ENCODE assay signal across 8 cellular contexts in genomic region chr1:150161747-150162581, GRCh38. TPM values are rescaled to one million over a fixed set of nuclear protein-coding genes. Genes with fewer than 3 reads are reported as not detected.
DNase-seq lines count a peak whose midpoint lies in the region; ATAC-seq, FAIRE-seq and TF ChIP-seq lines count a peak whose summit lies in the region.

No MANE protein-coding gene starts in this region.

- TF ChIP-seq CTCF in AG09309 (IDR thresholded peaks at IDR 0.05; ENCODE audit: control insufficient read depth, insufficient read depth, low read depth, low read length, missing control alignments), result no peak
- TF ChIP-seq CTCF in upper lobe of left lung (IDR thresholded peaks at IDR 0.05), result no peak

- no peak for TF ChIP-seq EP300 in upper lobe of left lung (IDR thresholded peaks at IDR 0.05)

- H3K27ac Mint-ChIP-seq in activated naive CD8-positive, alpha-beta T cell treated with anti-CD3 and anti-CD28 coated beads for 36 hours, result peak overlapping the region; percentile 40

- H3K4me3 ChIP-seq in AG09309 (ENCODE audit: control insufficient read depth, low read depth, low read length) (peak overlapping the region; percentile 9; the same call in 1 of the 2 replicates), upper lobe of left lung (peak overlapping the region in 1 of 4 donors; percentile 37)

- no peaks in the 10 kb centered on the region for H3K9me3 ChIP-seq in upper lobe of left lung

- WGBS in upper lobe of left lung, 2 donors, result 61 to 64% methylated on average over 7 to 9 of the region's 9 CpGs

- H3K27me3 Mint-ChIP-seq in activated naive CD8-positive, alpha-beta T cell treated with anti-CD3 and anti-CD28 coated beads for 36 hours, result no peaks in the 10 kb centered on the region

- no peaks in the 10 kb centered on the region for H3K9me3 Mint-ChIP-seq in activated naive CD8-positive, alpha-beta T cell treated with anti-CD3 and anti-CD28 coated beads for 36 hours

- peak overlapping the region; percentile 83 for H3K27ac ChIP-seq in layer of hippocampus (ENCODE audit: low read depth, low read length)
- peak overlapping the region; percentile 80 to 91 (median 88) for H3K27ac ChIP-seq in upper lobe of left lung

- H3K36me3 ChIP-seq in upper lobe of left lung, result peaks cover 0 to 27% (median 19%) of the 10 kb centered on the region in 4 donors

- H3K4me1 ChIP-seq in upper lobe of left lung, result peaks cover 29 to 67% (median 45%) of the 10 kb centered on the region in 4 donors

- no peak for ATAC-seq in upper lobe of left lung (ENCODE audit: low FRiP score in 2 of 2)
- no peak for ATAC-seq in HG03159 (IDR thresholded peaks at IDR 0.05; ENCODE audit: unreplicated experiment)

- FAIRE-seq in GM19239 (lab: Jason Lieb, UNC), result peak; percentile 53

- TF ChIP-seq POLR2A in upper lobe of left lung (IDR thresholded peaks at IDR 0.05), result no peak

- peaks cover 21% of the 10 kb centered on the region for H3K36me3 Mint-ChIP-seq in activated naive CD8-positive, alpha-beta T cell treated with anti-CD3 and anti-CD28 coated beads for 36 hours

- H3K27me3 ChIP-seq in layer of hippocampus (ENCODE audit: control insufficient read depth, insufficient read depth, low read length) (no peaks in the 10 kb centered on the region), upper lobe of left lung (no peaks in the 10 kb centered on the region)

- DNase-seq in AG09309 (ENCODE audit: low read depth) (no peak), GM19239 (ENCODE audit: insufficient read length, low spot score) (no peak), upper lobe of left lung (no peak), hippocampal formation (lab: John Stamatoyannopoulos, UW) (no peak)
- DNase-seq in activated naive CD8-positive, alpha-beta T cell treated with anti-CD3 and anti-CD28 coated beads for 36 hours, result no peak
- DNase-seq in activated effector memory CD4-positive, alpha-beta T cell treated with Interleukin-2 at 50 U/mL for 16 hours, result no peak

- peaks cover 62% of the 10 kb centered on the region for H3K4me1 Mint-ChIP-seq in activated naive CD8-positive, alpha-beta T cell treated with anti-CD3 and anti-CD28 coated beads for 36 hours

- H3K4me3 Mint-ChIP-seq in activated naive CD8-positive, alpha-beta T cell treated with anti-CD3 and anti-CD28 coated beads for 36 hours, result no peak overlapping the region

RNA-seq across cellular contexts. Expression of gene PLEKHO1, which starts 12.2 kb away (rescaled TPM):
- total RNA-seq in activated naive CD8-positive, alpha-beta T cell treated with anti-CD3 and anti-CD28 coated beads for 36 hours, result 10 to 100 TPM; 14.9 to 15.5 TPM
- 100 to 1,000 TPM in 1 of 6 donors, 10 to 100 TPM in 5; 27.8 to 111 (median 61.9) TPM for total RNA-seq in upper lobe of left lung
